In the genomic region with DNA sequence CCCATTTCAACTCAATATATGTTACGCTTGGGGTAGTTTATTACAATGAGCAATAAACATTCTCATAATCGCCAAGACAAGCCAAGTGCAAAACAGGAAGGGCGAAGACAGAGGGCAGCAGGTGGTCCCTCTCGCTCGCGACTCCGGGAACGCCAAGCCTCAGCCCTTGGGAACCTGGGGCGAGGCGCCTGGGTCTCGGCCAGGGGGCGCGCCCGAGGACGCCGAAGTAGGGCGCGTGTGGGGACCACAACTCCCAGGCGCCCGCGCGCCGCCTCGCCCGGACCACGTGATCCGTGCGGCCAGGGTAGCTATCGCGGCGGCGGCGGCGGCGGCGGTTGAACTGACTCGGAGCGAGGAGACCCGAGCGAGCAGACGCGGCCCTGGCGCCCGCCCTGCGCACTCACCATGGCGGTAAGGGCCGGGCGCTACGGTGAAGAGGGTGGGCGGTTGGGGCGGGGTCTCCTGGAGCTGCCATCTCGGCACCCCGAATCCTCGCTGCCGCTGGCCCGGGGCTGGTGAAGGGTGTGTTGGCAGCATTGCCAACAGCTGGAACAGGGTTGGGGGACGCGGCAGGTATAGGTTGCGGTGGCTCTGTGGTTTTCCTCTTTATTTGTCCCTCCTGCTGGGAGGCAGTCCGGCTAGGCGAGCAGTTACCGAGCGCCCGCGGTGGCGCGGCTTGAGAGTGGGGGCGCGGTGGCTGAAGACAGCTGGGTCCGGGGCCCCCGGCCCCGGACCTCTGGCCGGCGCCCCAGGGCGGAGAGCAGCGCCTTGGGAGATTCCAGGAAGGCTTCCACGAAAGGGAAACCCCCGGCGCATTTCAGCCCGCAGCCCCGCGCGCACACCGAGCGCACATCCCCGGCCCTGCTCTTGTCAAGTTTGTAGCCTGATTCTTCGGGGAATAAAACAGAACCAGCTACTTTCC, we compare ENCODE assay signal across 1 cellular context.
TF ChIP-seq lines count a peak whose summit lies in the region.

A gene with protein sequence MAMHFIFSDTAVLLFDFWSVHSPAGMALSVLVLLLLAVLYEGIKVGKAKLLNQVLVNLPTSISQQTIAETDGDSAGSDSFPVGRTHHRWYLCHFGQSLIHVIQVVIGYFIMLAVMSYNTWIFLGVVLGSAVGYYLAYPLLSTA (plus strand): TSS at position 338 of the 922 bp plus-strand sequence. CDS start 68 bp downstream, at position 406.

TF ChIP-seq in HepG2, 621 proteins besides CTCF, POLR2A, EP300 and RAD21 (continued from another document and continues in another):
- TF ChIP-seq, protein P1, sequence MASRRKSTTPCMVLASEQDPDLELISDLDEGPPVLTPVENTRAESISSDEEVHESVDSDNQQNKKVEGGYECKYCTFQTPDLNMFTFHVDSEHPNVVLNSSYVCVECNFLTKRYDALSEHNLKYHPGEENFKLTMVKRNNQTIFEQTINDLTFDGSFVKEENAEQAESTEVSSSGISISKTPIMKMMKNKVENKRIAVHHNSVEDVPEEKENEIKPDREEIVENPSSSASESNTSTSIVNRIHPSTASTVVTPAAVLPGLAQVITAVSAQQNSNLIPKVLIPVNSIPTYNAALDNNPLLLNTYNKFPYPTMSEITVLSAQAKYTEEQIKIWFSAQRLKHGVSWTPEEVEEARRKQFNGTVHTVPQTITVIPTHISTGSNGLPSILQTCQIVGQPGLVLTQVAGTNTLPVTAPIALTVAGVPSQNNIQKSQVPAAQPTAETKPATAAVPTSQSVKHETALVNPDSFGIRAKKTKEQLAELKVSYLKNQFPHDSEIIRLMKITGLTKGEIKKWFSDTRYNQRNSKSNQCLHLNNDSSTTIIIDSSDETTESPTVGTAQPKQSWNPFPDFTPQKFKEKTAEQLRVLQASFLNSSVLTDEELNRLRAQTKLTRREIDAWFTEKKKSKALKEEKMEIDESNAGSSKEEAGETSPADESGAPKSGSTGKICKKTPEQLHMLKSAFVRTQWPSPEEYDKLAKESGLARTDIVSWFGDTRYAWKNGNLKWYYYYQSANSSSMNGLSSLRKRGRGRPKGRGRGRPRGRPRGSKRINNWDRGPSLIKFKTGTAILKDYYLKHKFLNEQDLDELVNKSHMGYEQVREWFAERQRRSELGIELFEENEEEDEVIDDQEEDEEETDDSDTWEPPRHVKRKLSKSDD (CRISPR knock-in tag; IDR thresholded peaks at IDR 0.05; ENCODE audit: low read depth), result no peak
- TF ChIP-seq ZNF232 (CRISPR knock-in tag; IDR thresholded peaks at IDR 0.05; ENCODE audit: borderline replicate concordance) (no peak), RORA (CRISPR knock-in tag; IDR thresholded peaks at IDR 0.05) (no peak), TBX3 (IDR thresholded peaks at IDR 0.05; ENCODE audit: borderline replicate concordance) (no peak), ADNP (CRISPR knock-in tag; IDR thresholded peaks at IDR 0.05) (no peak), RFX1 (IDR thresholded peaks at IDR 0.05) (no peak), ZNF674 (CRISPR knock-in tag; IDR thresholded peaks at IDR 0.05; ENCODE audit: low read depth) (no peak), ZNF644 (CRISPR knock-in tag; IDR thresholded peaks at IDR 0.05; ENCODE audit: low read depth) (no peak), ZNF598 (CRISPR knock-in tag; IDR thresholded peaks at IDR 0.05; ENCODE audit: borderline replicate concordance) (peak; percentile 70; the same call in 1 of the 2 replicates), ISL2 (CRISPR knock-in tag; IDR thresholded peaks at IDR 0.05) (peak; percentile 54), FOSL2 (CRISPR knock-in tag; IDR thresholded peaks at IDR 0.05) (no peak), ZKSCAN1 (IDR thresholded peaks at IDR 0.05; ENCODE audit: low read length) (no peak), ZMYM2 (CRISPR knock-in tag; IDR thresholded peaks at IDR 0.05) (no peak), RARG (CRISPR knock-in tag; IDR thresholded peaks at IDR 0.05; ENCODE audit: low read depth) (no peak), ZNF34 (CRISPR knock-in tag; IDR thresholded peaks at IDR 0.05; ENCODE audit: borderline replicate concordance) (0 out of 2 replicates have a peak, but pooled peaks have one; percentile 34), SRSF1 (optimal IDR thresholded peaks at IDR 0.05; ENCODE audit: low read depth, low read length) (no peak), ZNF484 (CRISPR knock-in tag; IDR thresholded peaks at IDR 0.05; ENCODE audit: borderline replicate concordance, low read depth) (no peak), TCF12 (IDR thresholded peaks at IDR 0.05) (no peak), TCF12 (CRISPR knock-in tag; IDR thresholded peaks at IDR 0.05) (0 out of 2 replicates have a peak, but pooled peaks have one; percentile 24), ZNF678 (CRISPR knock-in tag; IDR thresholded peaks at IDR 0.05) (no peak), ZNF569 (CRISPR knock-in tag; IDR thresholded peaks at IDR 0.05; ENCODE audit: borderline replicate concordance) (no peak), ZNF17 (CRISPR knock-in tag; IDR thresholded peaks at IDR 0.05) (no peak), ZNF776 (CRISPR knock-in tag; IDR thresholded peaks at IDR 0.05) (no peak), ISX (CRISPR knock-in tag; conservative IDR thresholded peaks at IDR 0.05) (no peak), PCBP2 (optimal IDR thresholded peaks at IDR 0.05; ENCODE audit: low read depth, low read length, poor library complexity, severe bottlenecking) (no peak), ZC3H13 (CRISPR knock-in tag; IDR thresholded peaks at IDR 0.05) (no peak; the same call in 1 of the 2 replicates), CCDC6 (CRISPR knock-in tag; IDR thresholded peaks at IDR 0.05) (no peak), TMF1 (CRISPR knock-in tag; IDR thresholded peaks at IDR 0.05; ENCODE audit: low read depth) (no peak), NCOA1 (CRISPR knock-in tag; IDR thresholded peaks at IDR 0.05) (no peak), ZNF451 (CRISPR knock-in tag; IDR thresholded peaks at IDR 0.05) (no peak), RFX5 (IDR thresholded peaks at IDR 0.05; ENCODE audit: low read depth, low read length) (no peak), PHB2 (IDR thresholded peaks at IDR 0.05; ENCODE audit: partially characterized antibody) (no peak), HMG20A (CRISPR knock-in tag; IDR thresholded peaks at IDR 0.05; ENCODE audit: borderline replicate concordance) (no peak), GZF1 (CRISPR knock-in tag; IDR thresholded peaks at IDR 0.05) (no peak), ASH2L (IDR thresholded peaks at IDR 0.05; ENCODE audit: insufficient read length, low read depth, low read length) (no peak), ARNT (IDR thresholded peaks at IDR 0.05) (no peak), ZNF207 (IDR thresholded peaks at IDR 0.05; ENCODE audit: borderline replicate concordance) (no peak), ZNF652 (CRISPR knock-in tag; IDR thresholded peaks at IDR 0.05; ENCODE audit: borderline replicate concordance, low read depth) (no peak), ZNF557 (CRISPR knock-in tag; IDR thresholded peaks at IDR 0.05) (0 out of 2 replicates have a peak, but pooled peaks have one; percentile 26), KLF16 (CRISPR knock-in tag; IDR thresholded peaks at IDR 0.05) (peak in 1 of 2 experiments; percentile 29; a peak in 1 of 4 replicates), ZNF782 (CRISPR knock-in tag; IDR thresholded peaks at IDR 0.05; ENCODE audit: borderline replicate concordance) (no peak)
- TF ChIP-seq, protein P2, sequence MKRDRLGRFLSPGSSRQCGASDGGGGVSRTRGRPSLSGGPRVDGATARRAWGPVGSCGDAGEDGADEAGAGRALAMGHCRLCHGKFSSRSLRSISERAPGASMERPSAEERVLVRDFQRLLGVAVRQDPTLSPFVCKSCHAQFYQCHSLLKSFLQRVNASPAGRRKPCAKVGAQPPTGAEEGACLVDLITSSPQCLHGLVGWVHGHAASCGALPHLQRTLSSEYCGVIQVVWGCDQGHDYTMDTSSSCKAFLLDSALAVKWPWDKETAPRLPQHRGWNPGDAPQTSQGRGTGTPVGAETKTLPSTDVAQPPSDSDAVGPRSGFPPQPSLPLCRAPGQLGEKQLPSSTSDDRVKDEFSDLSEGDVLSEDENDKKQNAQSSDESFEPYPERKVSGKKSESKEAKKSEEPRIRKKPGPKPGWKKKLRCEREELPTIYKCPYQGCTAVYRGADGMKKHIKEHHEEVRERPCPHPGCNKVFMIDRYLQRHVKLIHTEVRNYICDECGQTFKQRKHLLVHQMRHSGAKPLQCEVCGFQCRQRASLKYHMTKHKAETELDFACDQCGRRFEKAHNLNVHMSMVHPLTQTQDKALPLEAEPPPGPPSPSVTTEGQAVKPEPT (CRISPR knock-in tag; IDR thresholded peaks at IDR 0.05; ENCODE audit: low read depth), result no peak
- TF ChIP-seq, protein P3, sequence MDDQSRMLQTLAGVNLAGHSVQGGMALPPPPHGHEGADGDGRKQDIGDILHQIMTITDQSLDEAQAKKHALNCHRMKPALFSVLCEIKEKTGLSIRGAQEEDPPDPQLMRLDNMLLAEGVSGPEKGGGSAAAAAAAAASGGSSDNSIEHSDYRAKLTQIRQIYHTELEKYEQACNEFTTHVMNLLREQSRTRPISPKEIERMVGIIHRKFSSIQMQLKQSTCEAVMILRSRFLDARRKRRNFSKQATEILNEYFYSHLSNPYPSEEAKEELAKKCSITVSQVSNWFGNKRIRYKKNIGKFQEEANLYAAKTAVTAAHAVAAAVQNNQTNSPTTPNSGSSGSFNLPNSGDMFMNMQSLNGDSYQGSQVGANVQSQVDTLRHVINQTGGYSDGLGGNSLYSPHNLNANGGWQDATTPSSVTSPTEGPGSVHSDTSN (CRISPR knock-in tag; IDR thresholded peaks at IDR 0.05; ENCODE audit: borderline replicate concordance), result no peak
- TF ChIP-seq, protein P4, sequence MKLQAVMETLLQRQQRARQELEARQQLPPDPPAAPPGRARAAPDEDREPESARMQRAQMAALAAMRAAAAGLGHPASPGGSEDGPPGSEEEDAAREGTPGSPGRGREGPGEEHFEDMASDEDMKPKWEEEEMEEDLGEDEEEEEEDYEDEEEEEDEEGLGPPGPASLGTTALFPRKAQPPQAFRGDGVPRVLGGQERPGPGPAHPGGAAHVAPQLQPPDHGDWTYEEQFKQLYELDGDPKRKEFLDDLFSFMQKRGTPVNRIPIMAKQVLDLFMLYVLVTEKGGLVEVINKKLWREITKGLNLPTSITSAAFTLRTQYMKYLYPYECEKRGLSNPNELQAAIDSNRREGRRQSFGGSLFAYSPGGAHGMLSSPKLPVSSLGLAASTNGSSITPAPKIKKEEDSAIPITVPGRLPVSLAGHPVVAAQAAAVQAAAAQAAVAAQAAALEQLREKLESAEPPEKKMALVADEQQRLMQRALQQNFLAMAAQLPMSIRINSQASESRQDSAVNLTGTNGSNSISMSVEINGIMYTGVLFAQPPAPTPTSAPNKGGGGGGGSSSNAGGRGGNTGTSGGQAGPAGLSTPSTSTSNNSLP (IDR thresholded peaks at IDR 0.05; ENCODE audit: low read depth, low read length), result no peak
- TF ChIP-seq, protein P5, sequence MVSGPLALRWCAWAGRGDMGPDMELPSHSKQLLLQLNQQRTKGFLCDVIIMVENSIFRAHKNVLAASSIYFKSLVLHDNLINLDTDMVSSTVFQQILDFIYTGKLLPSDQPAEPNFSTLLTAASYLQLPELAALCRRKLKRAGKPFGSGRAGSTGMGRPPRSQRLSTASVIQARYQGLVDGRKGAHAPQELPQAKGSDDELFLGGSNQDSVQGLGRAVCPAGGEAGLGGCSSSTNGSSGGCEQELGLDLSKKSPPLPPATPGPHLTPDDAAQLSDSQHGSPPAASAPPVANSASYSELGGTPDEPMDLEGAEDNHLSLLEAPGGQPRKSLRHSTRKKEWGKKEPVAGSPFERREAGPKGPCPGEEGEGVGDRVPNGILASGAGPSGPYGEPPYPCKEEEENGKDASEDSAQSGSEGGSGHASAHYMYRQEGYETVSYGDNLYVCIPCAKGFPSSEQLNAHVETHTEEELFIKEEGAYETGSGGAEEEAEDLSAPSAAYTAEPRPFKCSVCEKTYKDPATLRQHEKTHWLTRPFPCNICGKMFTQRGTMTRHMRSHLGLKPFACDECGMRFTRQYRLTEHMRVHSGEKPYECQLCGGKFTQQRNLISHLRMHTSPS (CRISPR knock-in tag; IDR thresholded peaks at IDR 0.05; ENCODE audit: low read depth), result no peak
- TF ChIP-seq, protein P6, sequence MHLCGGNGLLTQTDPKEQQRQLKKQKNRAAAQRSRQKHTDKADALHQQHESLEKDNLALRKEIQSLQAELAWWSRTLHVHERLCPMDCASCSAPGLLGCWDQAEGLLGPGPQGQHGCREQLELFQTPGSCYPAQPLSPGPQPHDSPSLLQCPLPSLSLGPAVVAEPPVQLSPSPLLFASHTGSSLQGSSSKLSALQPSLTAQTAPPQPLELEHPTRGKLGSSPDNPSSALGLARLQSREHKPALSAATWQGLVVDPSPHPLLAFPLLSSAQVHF (CRISPR knock-in tag; IDR thresholded peaks at IDR 0.05), result no peak
- TF ChIP-seq, protein P7, sequence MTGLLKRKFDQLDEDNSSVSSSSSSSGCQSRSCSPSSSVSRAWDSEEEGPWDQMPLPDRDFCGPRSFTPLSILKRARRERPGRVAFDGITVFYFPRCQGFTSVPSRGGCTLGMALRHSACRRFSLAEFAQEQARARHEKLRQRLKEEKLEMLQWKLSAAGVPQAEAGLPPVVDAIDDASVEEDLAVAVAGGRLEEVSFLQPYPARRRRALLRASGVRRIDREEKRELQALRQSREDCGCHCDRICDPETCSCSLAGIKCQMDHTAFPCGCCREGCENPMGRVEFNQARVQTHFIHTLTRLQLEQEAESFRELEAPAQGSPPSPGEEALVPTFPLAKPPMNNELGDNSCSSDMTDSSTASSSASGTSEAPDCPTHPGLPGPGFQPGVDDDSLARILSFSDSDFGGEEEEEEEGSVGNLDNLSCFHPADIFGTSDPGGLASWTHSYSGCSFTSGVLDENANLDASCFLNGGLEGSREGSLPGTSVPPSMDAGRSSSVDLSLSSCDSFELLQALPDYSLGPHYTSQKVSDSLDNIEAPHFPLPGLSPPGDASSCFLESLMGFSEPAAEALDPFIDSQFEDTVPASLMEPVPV (CRISPR knock-in tag; IDR thresholded peaks at IDR 0.05), result no peak; the same call in 1 of the 2 replicates
- TF ChIP-seq, protein P8, sequence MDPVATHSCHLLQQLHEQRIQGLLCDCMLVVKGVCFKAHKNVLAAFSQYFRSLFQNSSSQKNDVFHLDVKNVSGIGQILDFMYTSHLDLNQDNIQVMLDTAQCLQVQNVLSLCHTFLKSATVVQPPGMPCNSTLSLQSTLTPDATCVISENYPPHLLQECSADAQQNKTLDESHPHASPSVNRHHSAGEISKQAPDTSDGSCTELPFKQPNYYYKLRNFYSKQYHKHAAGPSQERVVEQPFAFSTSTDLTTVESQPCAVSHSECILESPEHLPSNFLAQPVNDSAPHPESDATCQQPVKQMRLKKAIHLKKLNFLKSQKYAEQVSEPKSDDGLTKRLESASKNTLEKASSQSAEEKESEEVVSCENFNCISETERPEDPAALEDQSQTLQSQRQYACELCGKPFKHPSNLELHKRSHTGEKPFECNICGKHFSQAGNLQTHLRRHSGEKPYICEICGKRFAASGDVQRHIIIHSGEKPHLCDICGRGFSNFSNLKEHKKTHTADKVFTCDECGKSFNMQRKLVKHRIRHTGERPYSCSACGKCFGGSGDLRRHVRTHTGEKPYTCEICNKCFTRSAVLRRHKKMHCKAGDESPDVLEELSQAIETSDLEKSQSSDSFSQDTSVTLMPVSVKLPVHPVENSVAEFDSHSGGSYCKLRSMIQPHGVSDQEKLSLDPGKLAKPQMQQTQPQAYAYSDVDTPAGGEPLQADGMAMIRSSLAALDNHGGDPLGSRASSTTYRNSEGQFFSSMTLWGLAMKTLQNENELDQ (CRISPR knock-in tag; IDR thresholded peaks at IDR 0.05; ENCODE audit: borderline replicate concordance), result no peak
- TF ChIP-seq, protein P9, sequence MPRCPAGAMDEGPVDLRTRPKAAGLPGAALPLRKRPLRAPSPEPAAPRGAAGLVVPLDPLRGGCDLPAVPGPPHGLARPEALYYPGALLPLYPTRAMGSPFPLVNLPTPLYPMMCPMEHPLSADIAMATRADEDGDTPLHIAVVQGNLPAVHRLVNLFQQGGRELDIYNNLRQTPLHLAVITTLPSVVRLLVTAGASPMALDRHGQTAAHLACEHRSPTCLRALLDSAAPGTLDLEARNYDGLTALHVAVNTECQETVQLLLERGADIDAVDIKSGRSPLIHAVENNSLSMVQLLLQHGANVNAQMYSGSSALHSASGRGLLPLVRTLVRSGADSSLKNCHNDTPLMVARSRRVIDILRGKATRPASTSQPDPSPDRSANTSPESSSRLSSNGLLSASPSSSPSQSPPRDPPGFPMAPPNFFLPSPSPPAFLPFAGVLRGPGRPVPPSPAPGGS (CRISPR knock-in tag; IDR thresholded peaks at IDR 0.05), result no peak
